8 cellular contexts compared by ENCODE assay signal in the genomic region with DNA sequence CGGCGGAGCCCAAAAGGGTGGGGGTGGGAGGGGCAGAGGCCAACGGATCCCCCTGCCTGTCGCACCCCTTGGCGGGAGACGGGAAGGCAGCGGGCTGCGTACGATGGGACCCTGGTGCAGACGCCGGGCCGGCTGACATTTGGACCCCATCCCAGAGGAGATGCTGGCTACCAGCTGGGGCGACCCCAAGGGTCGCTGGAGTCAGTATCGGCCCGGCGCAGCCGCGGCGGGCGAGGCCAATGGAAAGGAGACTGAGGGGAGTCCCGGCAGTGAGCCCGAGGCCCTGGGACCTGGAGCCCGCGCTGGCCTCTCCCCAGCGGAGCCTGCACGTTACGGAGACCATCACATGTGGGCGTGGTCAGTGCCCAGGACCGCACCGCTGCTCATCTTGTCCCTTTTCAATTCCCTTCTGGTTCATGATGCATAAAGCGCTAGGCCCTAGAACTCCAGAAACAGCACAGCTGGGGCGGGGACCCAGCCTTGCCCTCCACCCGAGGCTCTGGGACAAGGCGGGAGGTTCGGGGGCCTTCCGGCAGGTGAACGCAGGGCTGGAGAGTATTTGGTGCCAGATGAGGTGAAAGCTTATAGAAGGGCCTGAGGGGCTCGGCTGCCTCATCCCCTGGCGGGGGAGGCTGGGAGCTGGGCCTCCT. TPM values are rescaled to one million over a fixed set of nuclear protein-coding genes. Genes with fewer than 3 reads are reported as not detected.
DNase-seq lines count a peak whose midpoint lies in the region; ATAC-seq and TF ChIP-seq lines count a peak whose summit lies in the region.

No MANE protein-coding gene starts in this region.

- WGBS in tibial nerve, 2 donors, result 24 to 37% methylated on average over 18 to 22 of the region's 40 CpGs

- no peaks in the 10 kb centered on the region for H3K27me3 Mint-ChIP-seq in activated T-helper 17 cell treated with anti-CD3 and anti-CD28 coated beads, Interleukin-2, amount 50 U/mL, for 72 hours
- peaks cover 2 to 20% (median 4%) of the 10 kb centered on the region in 3 donors for H3K27me3 Mint-ChIP-seq in immature natural killer cell (ENCODE audit: low read depth in 3 of 3)

- H3K27me3 ChIP-seq in ACC112 (ENCODE audit: insufficient read depth, low read length) (no peaks in the 10 kb centered on the region), HUES48 (ENCODE audit: control insufficient read depth, insufficient read depth, low read length) (peaks cover 73% of the 10 kb centered on the region), tibial nerve (peaks cover 2 to 75% of the 10 kb centered on the region in 2 donors)

- no peak overlapping the region for H3K27ac Mint-ChIP-seq in activated T-helper 17 cell treated with anti-CD3 and anti-CD28 coated beads, Interleukin-2, amount 50 U/mL, for 72 hours
- no peak overlapping the region for H3K27ac Mint-ChIP-seq in immature natural killer cell

- no peaks in the 10 kb centered on the region for H3K36me3 Mint-ChIP-seq in activated T-helper 17 cell treated with anti-CD3 and anti-CD28 coated beads, Interleukin-2, amount 50 U/mL, for 72 hours (ENCODE audit: low read depth)
- H3K36me3 Mint-ChIP-seq in immature natural killer cell, result no peaks in the 10 kb centered on the region

- peaks cover 2% of the 10 kb centered on the region for H3K4me1 ChIP-seq in ACC112 (ENCODE audit: control insufficient read depth, insufficient read depth, low read length, unreplicated experiment)
- peaks cover 8% of the 10 kb centered on the region for H3K4me1 ChIP-seq in HUES48 (ENCODE audit: control insufficient read depth, insufficient read depth, low read length)
- peaks cover 0 to 91% (median 54%) of the 10 kb centered on the region in 4 donors for H3K4me1 ChIP-seq in tibial nerve

- peak overlapping the region; percentile 62 for H3K4me3 Mint-ChIP-seq in activated T-helper 17 cell treated with anti-CD3 and anti-CD28 coated beads, Interleukin-2, amount 50 U/mL, for 72 hours
- H3K4me3 Mint-ChIP-seq in immature natural killer cell, result peak overlapping the region; percentile 27 to 80 (median 58)

- no peak for DNase-seq in immature natural killer cell
- no peak for DNase-seq in tibial nerve (ENCODE audit: low spot score in 2 of 2)
- DNase-seq in NCI-H187 (lab: John Stamatoyannopoulos, UW), result no peak
- DNase-seq in Kasumi-1 (lab: John Stamatoyannopoulos, UW), result no peak

- H3K4me3 ChIP-seq in ACC112 (ENCODE audit: low read depth, low read length) (peak overlapping the region; percentile 80), HUES48 (ENCODE audit: low read depth, low read length) (peak overlapping the region; percentile 44), tibial nerve (peak overlapping the region; percentile 8 to 50 (median 26))

- no peaks in the 10 kb centered on the region for H3K9me3 ChIP-seq in HUES48 (ENCODE audit: control insufficient read depth, insufficient read depth, low read length)
- no peaks in the 10 kb centered on the region for H3K9me3 ChIP-seq in tibial nerve

- ATAC-seq in activated T-helper 17 cell treated with anti-CD3 and anti-CD28 coated beads, Interleukin-2, amount 50 U/mL, for 72 hours (replicated peaks), result peak; percentile 52
- no peak for ATAC-seq in HG03432 (IDR thresholded peaks at IDR 0.05; ENCODE audit: unreplicated experiment)

- H3K9ac ChIP-seq in HUES48 (ENCODE audit: low read depth, low read length), result no peak overlapping the region

- no peak for TF ChIP-seq POLR2A in tibial nerve (IDR thresholded peaks at IDR 0.05)

- TF ChIP-seq CTCF in tibial nerve (IDR thresholded peaks at IDR 0.05), result no peak

- peaks cover 8% of the 10 kb centered on the region for H3K79me2 ChIP-seq in ACC112 (ENCODE audit: control insufficient read depth, insufficient read depth, low read length, unreplicated experiment)

- no peaks in the 10 kb centered on the region for H3K4me1 Mint-ChIP-seq in activated T-helper 17 cell treated with anti-CD3 and anti-CD28 coated beads, Interleukin-2, amount 50 U/mL, for 72 hours
- H3K4me1 Mint-ChIP-seq in immature natural killer cell, result peaks cover 0 to 12% of the 10 kb centered on the region in 2 donors

- H3K36me3 ChIP-seq in ACC112 (ENCODE audit: insufficient read depth, low read length) (no peaks in the 10 kb centered on the region), HUES48 (ENCODE audit: control insufficient read depth, insufficient read depth, low read length) (peaks cover 5% of the 10 kb centered on the region; the same call in 1 of the 2 replicates), tibial nerve (peaks cover 0 to 28% (median 3%) of the 10 kb centered on the region in 3 donors)

- H3K27ac ChIP-seq in ACC112 (ENCODE audit: low read depth, low read length) (no peak overlapping the region), HUES48 (ENCODE audit: low read depth, low read length) (no peak overlapping the region), tibial nerve (no peak overlapping the region)

- no peaks in the 10 kb centered on the region for H3K9me3 Mint-ChIP-seq in activated T-helper 17 cell treated with anti-CD3 and anti-CD28 coated beads, Interleukin-2, amount 50 U/mL, for 72 hours
- H3K9me3 Mint-ChIP-seq in immature natural killer cell, result peaks cover 0 to 2% (median 0%) of the 10 kb centered on the region in 6 donors

- no peak for TF ChIP-seq EP300 in tibial nerve (IDR thresholded peaks at IDR 0.05)

- H2AFZ ChIP-seq in ACC112 (ENCODE audit: low read length, unreplicated experiment), result no peak overlapping the region

RNA-seq across cellular contexts. Expression of gene C19orf25, which starts 8.0 kb away (rescaled TPM):
- total RNA-seq in activated T-helper 17 cell treated with anti-CD3 and anti-CD28 coated beads, Interleukin-2, amount 50 U/mL, for 72 hours, result 10 to 100 TPM; 36.5 to 37.2 TPM
- polyA plus RNA-seq in immature natural killer cell, result 10 to 100 TPM; 57.4 to 61.6 (median 61.2) TPM
- total RNA-seq in tibial nerve, result 10 to 100 TPM; 22.4 to 47.4 (median 33.8) TPM

RNA-seq across cellular contexts. Expression of gene PCSK4, which starts 19.2 kb away (rescaled TPM):
- total RNA-seq in activated T-helper 17 cell treated with anti-CD3 and anti-CD28 coated beads, Interleukin-2, amount 50 U/mL, for 72 hours, result 1 to 10 TPM; 2.4 to 7.8 TPM
- under 1 TPM in 2 of 3 donors, not detected in 1; 0.25 to 0.33 TPM for polyA plus RNA-seq in immature natural killer cell
- 1 to 10 TPM; 1.3 to 4.9 (median 2.2) TPM for total RNA-seq in tibial nerve

RNA-seq across cellular contexts. Expression of gene REEP6, which starts 20.0 kb away (rescaled TPM):
- 1 to 10 TPM; 1.7 to 2.2 TPM for total RNA-seq in activated T-helper 17 cell treated with anti-CD3 and anti-CD28 coated beads, Interleukin-2, amount 50 U/mL, for 72 hours
- polyA plus RNA-seq in immature natural killer cell, result 1 to 10 TPM; 4.0 to 7.1 (median 6.4) TPM
- total RNA-seq in tibial nerve, result 1 to 10 TPM; 1.2 to 4.6 (median 2.9) TPM

RNA-seq across cellular contexts. Expression of gene APC2, which starts 21.1 kb away (rescaled TPM):
- total RNA-seq in activated T-helper 17 cell treated with anti-CD3 and anti-CD28 coated beads, Interleukin-2, amount 50 U/mL, for 72 hours, result under 1 TPM; 0.04 to 0.21 TPM
- polyA plus RNA-seq in immature natural killer cell, result under 1 TPM in 1 of 3 donors, not detected in 2; 0.06 TPM
- 10 to 100 TPM in 1 of 4 donors, 1 to 10 TPM in 3; 1.7 to 10.2 (median 4.2) TPM for total RNA-seq in tibial nerve

RNA-seq across cellular contexts. Expression of gene RPS15, which starts 32.8 kb away (rescaled TPM):
- total RNA-seq in activated T-helper 17 cell treated with anti-CD3 and anti-CD28 coated beads, Interleukin-2, amount 50 U/mL, for 72 hours, result 1,000 to 10,000 TPM; 1,611 to 1,688 TPM
- polyA plus RNA-seq in immature natural killer cell, result 1,000 to 10,000 TPM; 1,383 to 2,244 (median 1,622) TPM
- total RNA-seq in tibial nerve, result 1,000 to 10,000 TPM; 4,239 to 4,988 (median 4,337) TPM

Comparison
In these comparisons a context has a peak if more than half of its experiments do, and no peak if none do; other contexts are left out.
1. H3K4me3 ChIP-seq: peak in every context shown above with its lines; median percentile 80 in ACC112; 44 in HUES48; 26 in tibial nerve.